8 cellular contexts compared by ENCODE assay signal in genomic region chr14:74860899-74861733, GRCh38. TPM values are rescaled to one million over a fixed set of nuclear protein-coding genes. Genes with fewer than 3 reads are reported as not detected.
DNase-seq lines count a peak whose midpoint lies in the region; ATAC-seq, FAIRE-seq and TF ChIP-seq lines count a peak whose summit lies in the region.

No MANE protein-coding gene starts in this region.

- TF ChIP-seq CTCF in WTC11 (IDR thresholded peaks at IDR 0.05) (peak; percentile 77), bronchial epithelial cell (IDR thresholded peaks at IDR 0.05; ENCODE audit: insufficient read depth, low read length, severe bottlenecking) (peak; percentile 85)

- in situ Hi-C loops in HAP-1 (cut with MboI; ENCODE audit: low sequenced_read_pairs): no loop called here

- no peaks in the 10 kb centered on the region; the same call in 1 of the 2 replicates for H3K4me1 ChIP-seq in HAP-1

- H3K36me3 ChIP-seq in HAP-1 (replicated peaks): no peaks in the 10 kb centered on the region
- H3K36me3 ChIP-seq in bronchial epithelial cell (ENCODE audit: control insufficient read depth, insufficient read depth, low read length): no peaks in the 10 kb centered on the region

- H3K27ac Mint-ChIP-seq in WTC11: no peak overlapping the region

- FAIRE-seq in bronchial epithelial cell (lab: Jason Lieb, UNC): no peak

- no peaks in the 10 kb centered on the region; the same call in none of the 2 replicates for H3K27me3 Mint-ChIP-seq in WTC11 (ENCODE audit: low read depth)

- no peaks in the 10 kb centered on the region for H3K9me3 ChIP-seq in HAP-1

- no peak overlapping the region for H3K4me3 Mint-ChIP-seq in WTC11

- ATAC-seq in WTC11 (peak; percentile 95), HG02884 (IDR thresholded peaks at IDR 0.05; ENCODE audit: unreplicated experiment) (no peak)

- no peaks in the 10 kb centered on the region for H3K27me3 ChIP-seq in HAP-1 (ENCODE audit: low read depth)
- H3K27me3 ChIP-seq in bronchial epithelial cell (ENCODE audit: control insufficient read depth, insufficient read depth, low read length): peaks cover 2% of the 10 kb centered on the region

- H3K4me3 ChIP-seq in HAP-1 (no peak overlapping the region), bronchial epithelial cell (ENCODE audit: low read depth, low read length) (no peak overlapping the region)

- peaks cover 3% of the 10 kb centered on the region; the same call in 1 of the 2 replicates for H3K4me1 Mint-ChIP-seq in WTC11

- POLR2A ChIA-PET in WTC11 (lab: Charles Lee): interaction anchor here (0.6 to 1.8 kb wide), 5 partner anchors 25 to 227 kb away, joined by 3 to 9 read pairs (median 3); no protein-coding TSS in a partner anchor

- H3K36me3 Mint-ChIP-seq in WTC11: no peaks in the 10 kb centered on the region

- CTCF ChIA-PET in WTC11 (lab: Charles Lee): interaction anchor here (0.6 to 8.9 kb wide), 69 partner anchors 10 to 700 kb away, joined by 3 to 241 read pairs (median 5); partner anchors contain the start of genes ACYP1, DLST, EIF2B2 and LTBP2

- DNase-seq in Ammon's horn (ENCODE audit: low spot score) (peak; percentile 87), HAP-1 (ENCODE audit: low spot score in 2 of 2) (peak; percentile 64 to 95), NCI-H226 (peak; percentile 54), WTC11 (ENCODE audit: low spot score) (peak; percentile 95), bronchial epithelial cell (ENCODE audit: low read depth) (peak; percentile 73), islet precursor cell (peak; percentile 93)
- peak; percentile 84 to 98 (median 94) for DNase-seq in stimulated activated CD4-positive, alpha-beta T cell treated with anti-CD3 and anti-CD28 coated beads, Interleukin-1b, Interleukin-23, amount 100 ng/mL, for 24 hours (ENCODE audit: low read depth in 4 of 4, low spot score in 1 of 4)

- no peaks in the 10 kb centered on the region for H3K9me3 Mint-ChIP-seq in WTC11

TF ChIP-seq in WTC11, 78 proteins besides CTCF, POLR2A, EP300 and RAD21:
- TF ChIP-seq ZNF423 (CRISPR knock-in tag; IDR thresholded peaks at IDR 0.05): no peak
- TF ChIP-seq TCF7 (CRISPR knock-in tag; IDR thresholded peaks at IDR 0.05; ENCODE audit: low read depth): no peak
- no peak for TF ChIP-seq RELA (CRISPR knock-in tag; IDR thresholded peaks at IDR 0.05; ENCODE audit: borderline replicate concordance)

RNA-seq across cellular contexts. Expression of gene PROX2, which starts 14.8 kb away (rescaled TPM):
- total RNA-seq in WTC11 (2021): 0.04 to 0.27 TPM in 2 of 3 replicates, not detected in the other
- not detected in 2 replicates for total RNA-seq in bronchial epithelial cell

RNA-seq across cellular contexts. Expression of gene DLST, which starts 20.6 kb away (rescaled TPM):
- total RNA-seq in WTC11 (2021) (112 to 121 TPM (median 119 TPM) in 3 replicates), bronchial epithelial cell (48.2 and 58.5 TPM in 2 replicates)
